11 cellular contexts compared by ENCODE assay signal in the genomic region with DNA sequence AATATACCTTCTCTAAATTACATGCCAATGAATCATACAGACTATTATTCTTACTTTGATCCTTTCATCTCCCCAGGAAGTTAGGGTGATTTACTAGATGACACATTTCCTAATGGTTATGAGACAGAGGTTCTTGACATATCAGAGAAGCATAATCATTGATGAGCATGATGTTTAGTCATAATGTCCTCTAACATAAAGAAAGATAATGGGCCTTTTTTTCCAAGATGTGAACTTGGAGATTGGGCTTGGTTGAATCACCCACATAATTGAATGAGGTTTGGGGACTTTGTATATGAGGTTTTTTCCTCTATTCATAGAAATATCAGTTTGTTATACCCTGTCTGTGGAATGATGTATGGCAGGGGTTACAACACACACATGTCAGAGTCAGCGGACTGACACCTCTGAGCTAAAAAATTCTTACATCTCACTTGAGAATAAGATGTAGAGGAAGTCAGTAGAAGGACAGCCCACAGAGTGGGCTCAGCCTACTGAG.
DNase-seq lines count a peak whose midpoint lies in the region; ATAC-seq, FAIRE-seq and TF ChIP-seq lines count a peak whose summit lies in the region.
"Had no signal": no experiment of that assay in that cellular context is flagged by ENCODE, and none has a peak within 500 bp of the region (broad histone marks: within the 10 kb centered on the region; RNA-seq: fewer than 3 reads in every experiment).

No MANE protein-coding gene starts in this region.

- no peaks in the 10 kb centered on the region for H3K36me3 Mint-ChIP-seq in activated T-helper 17 cell treated with anti-CD3 and anti-CD28 coated beads, Interleukin-2, amount 50 U/mL, for 72 hours (ENCODE audit: low read depth)

- H3K27ac Mint-ChIP-seq in activated T-helper 17 cell treated with anti-CD3 and anti-CD28 coated beads, Interleukin-2, amount 50 U/mL, for 72 hours, result peak overlapping the region; percentile 42

- no peak overlapping the region for H2AFZ ChIP-seq in keratinocyte (ENCODE audit: control insufficient read depth, low read length)

- H3K27ac ChIP-seq in keratinocyte (ENCODE audit: control insufficient read depth, insufficient read depth, low read length), result peak overlapping the region; percentile 98

- ATAC-seq in activated T-helper 17 cell treated with anti-CD3 and anti-CD28 coated beads, Interleukin-2, amount 50 U/mL, for 72 hours (replicated peaks), result peak; percentile 87
- ATAC-seq in GM19452 (IDR thresholded peaks at IDR 0.05; ENCODE audit: unreplicated experiment) (no peak), GM19463 (IDR thresholded peaks at IDR 0.05; ENCODE audit: unreplicated experiment) (no peak)

- peak; percentile 11 for DNase-seq in AG20443 (ENCODE audit: low spot score)
- DNase-seq in HS-27A (ENCODE audit: low read depth), result peak; percentile 92
- DNase-seq in keratinocyte (ENCODE audit: low read depth, low spot score), result peak; percentile 95
- no peak for DNase-seq in MV-4-11 (lab: John Stamatoyannopoulos, UW)
- DNase-seq in NCI-H1092 (lab: John Stamatoyannopoulos, UW), result no peak
- DNase-seq: activated CD4-positive, alpha-beta T cell treated with anti-CD3 and anti-CD28 coated beads, Interleukin-2, amount 50 U/mL, for 4 hours; head of caudate nucleus; NCI-H146 had no signal

- no peaks in the 10 kb centered on the region for H3K9me3 Mint-ChIP-seq in activated T-helper 17 cell treated with anti-CD3 and anti-CD28 coated beads, Interleukin-2, amount 50 U/mL, for 72 hours

- no peak overlapping the region for H3K4me3 Mint-ChIP-seq in activated T-helper 17 cell treated with anti-CD3 and anti-CD28 coated beads, Interleukin-2, amount 50 U/mL, for 72 hours

- H3K9me3 ChIP-seq in keratinocyte (ENCODE audit: control insufficient read depth, low read depth, low read length), result peaks cover 2% of the 10 kb centered on the region

- H3K79me2 ChIP-seq in keratinocyte (ENCODE audit: control insufficient read depth, insufficient read depth, low read length), result peaks cover 16% of the 10 kb centered on the region

- peak overlapping the region; percentile 76 for H3K9ac ChIP-seq in keratinocyte (ENCODE audit: control insufficient read depth, extremely low read depth, insufficient read depth, low read length)

- no peak for TF ChIP-seq CTCF in keratinocyte (optimal IDR thresholded peaks at IDR 0.05 in 1 of 3, IDR thresholded peaks at IDR 0.05 in 1 of 3, conservative IDR thresholded peaks at IDR 0.05 in 1 of 3; ENCODE audit: extremely low read depth in 1 of 3, insufficient read depth in 2 of 3, low read length in 3 of 3)

- H3K4me1 ChIP-seq in keratinocyte (ENCODE audit: control insufficient read depth, extremely low read depth, insufficient read depth, low read length), result peaks cover 47% of the 10 kb centered on the region

- H3K27me3 ChIP-seq in keratinocyte (ENCODE audit: control insufficient read depth, extremely low read depth, insufficient read depth, low read length), result no peaks in the 10 kb centered on the region

- peak; percentile 87 for FAIRE-seq in keratinocyte (lab: Jason Lieb, UNC)

- peaks cover 7% of the 10 kb centered on the region for H3K27me3 Mint-ChIP-seq in activated T-helper 17 cell treated with anti-CD3 and anti-CD28 coated beads, Interleukin-2, amount 50 U/mL, for 72 hours

- dilution Hi-C loops in keratinocyte (cut with MboI; ENCODE audit: extremely low pct_ligation_motif_present, low sequenced_read_pairs), result no loop called here

- peak overlapping the region; percentile 72 for H3K4me2 ChIP-seq in keratinocyte (ENCODE audit: control insufficient read depth, extremely low read depth, insufficient read depth, low read depth, low read length)

- no peaks in the 10 kb centered on the region for H4K20me1 ChIP-seq in keratinocyte (ENCODE audit: control insufficient read depth, extremely low read depth, insufficient read depth, low read length)

- H3K36me3 ChIP-seq in keratinocyte (ENCODE audit: control insufficient read depth in 2 of 2, extremely low read depth in 1 of 2, insufficient read depth in 2 of 2, low read length in 2 of 2), result no peaks in the 10 kb centered on the region

- no peaks in the 10 kb centered on the region for H3K4me1 Mint-ChIP-seq in activated T-helper 17 cell treated with anti-CD3 and anti-CD28 coated beads, Interleukin-2, amount 50 U/mL, for 72 hours

- no peaks in the 10 kb centered on the region for H3K9me1 ChIP-seq in keratinocyte (ENCODE audit: control insufficient read depth, extremely low read depth, insufficient read depth, low read length)

- no peak overlapping the region for H3K4me3 ChIP-seq in keratinocyte (ENCODE audit: control insufficient read depth in 2 of 3, extremely low read depth in 1 of 3, insufficient read depth in 2 of 3, low read depth in 1 of 3, low read length in 3 of 3)

Comparison
In these comparisons a context has a peak if more than half of its experiments do, and no peak if none do; other contexts are left out.
1. DNase-seq: peak in AG20443 (single experiment), HS-27A (single experiment) and keratinocyte (single experiment); none in MV-4-11 (single experiment) and NCI-H1092 (single experiment).